Comparison of ENCODE assay signal across 9 cellular contexts in genomic region chr1:109530457-109531204, GRCh38.
DNase-seq lines count a peak whose midpoint lies in the region; ATAC-seq and TF ChIP-seq lines count a peak whose summit lies in the region.
"Had no signal": no experiment of that assay in that cellular context is flagged by ENCODE, and none has a peak within 500 bp of the region (broad histone marks: within the 10 kb centered on the region; RNA-seq: fewer than 3 reads in every experiment).

No MANE protein-coding gene starts in this region.

- no peak overlapping the region for H3K4me2 ChIP-seq in KMS-11

- H3K27me3 ChIP-seq in KMS-11 (ENCODE audit: insufficient read depth, low read depth), result no peaks in the 10 kb centered on the region
- H3K27me3 ChIP-seq: testis had no signal

- no peak overlapping the region for H3K27ac ChIP-seq in KMS-11

- peak; percentile 58 for DNase-seq in Ammon's horn (ENCODE audit: low spot score)
- peak; percentile 85 for DNase-seq in left kidney (ENCODE audit: low read depth, low spot score)
- no peak for DNase-seq in AG08396 (ENCODE audit: low spot score)
- DNase-seq in activated gamma-delta T cell (lab: John Stamatoyannopoulos, UW), result no peak
- no peak for DNase-seq in amniotic stem cell (lab: John Stamatoyannopoulos, UW)
- DNase-seq: testis had no signal

- no peaks in the 10 kb centered on the region for H4K20me1 ChIP-seq in KMS-11 (ENCODE audit: insufficient read depth)

- H3K4me3 ChIP-seq in KMS-11 (IDR thresholded peaks at IDR 0.05; ENCODE audit: insufficient read depth, low read depth, low read length), result no peak overlapping the region
- H3K4me3 ChIP-seq: testis had no signal

- TF ChIP-seq CTCF in KMS-11 (conservative IDR thresholded peaks at IDR 0.05; ENCODE audit: low read depth, low read length), result no peak

- 0 out of 2 replicates have a peak overlapping the region, but pooled peaks have one; percentile 100 for H2AFZ ChIP-seq in KMS-11 (ENCODE audit: low read depth)

- peaks cover 8% of the 10 kb centered on the region for H3K4me1 ChIP-seq in KMS-11 (ENCODE audit: low read depth, poor library complexity, severe bottlenecking)

- no peaks in the 10 kb centered on the region for H3K79me2 ChIP-seq in KMS-11 (ENCODE audit: insufficient read depth, low read depth)

- ATAC-seq in SK-N-SH treated with all-trans-retinoic acid at 6 μM for 48 hours (no peak), GM18498 (IDR thresholded peaks at IDR 0.05; ENCODE audit: unreplicated experiment) (no peak)

- H3K36me3 ChIP-seq in KMS-11 (ENCODE audit: insufficient read depth), result no peaks in the 10 kb centered on the region

- no peak overlapping the region for H3K9ac ChIP-seq in KMS-11

TF ChIP-seq in SK-N-SH treated with all-trans-retinoic acid at 6 μM for 48 hours, 23 proteins besides CTCF, POLR2A, EP300 and RAD21:
- no peak for TF ChIP-seq RARB (CRISPR knock-in tag; IDR thresholded peaks at IDR 0.05)
- peak; percentile 41; the same call in 1 of the 2 replicates for TF ChIP-seq TCF4 (CRISPR knock-in tag; IDR thresholded peaks at IDR 0.05; ENCODE audit: borderline replicate concordance)
- TF ChIP-seq, protein P1, sequence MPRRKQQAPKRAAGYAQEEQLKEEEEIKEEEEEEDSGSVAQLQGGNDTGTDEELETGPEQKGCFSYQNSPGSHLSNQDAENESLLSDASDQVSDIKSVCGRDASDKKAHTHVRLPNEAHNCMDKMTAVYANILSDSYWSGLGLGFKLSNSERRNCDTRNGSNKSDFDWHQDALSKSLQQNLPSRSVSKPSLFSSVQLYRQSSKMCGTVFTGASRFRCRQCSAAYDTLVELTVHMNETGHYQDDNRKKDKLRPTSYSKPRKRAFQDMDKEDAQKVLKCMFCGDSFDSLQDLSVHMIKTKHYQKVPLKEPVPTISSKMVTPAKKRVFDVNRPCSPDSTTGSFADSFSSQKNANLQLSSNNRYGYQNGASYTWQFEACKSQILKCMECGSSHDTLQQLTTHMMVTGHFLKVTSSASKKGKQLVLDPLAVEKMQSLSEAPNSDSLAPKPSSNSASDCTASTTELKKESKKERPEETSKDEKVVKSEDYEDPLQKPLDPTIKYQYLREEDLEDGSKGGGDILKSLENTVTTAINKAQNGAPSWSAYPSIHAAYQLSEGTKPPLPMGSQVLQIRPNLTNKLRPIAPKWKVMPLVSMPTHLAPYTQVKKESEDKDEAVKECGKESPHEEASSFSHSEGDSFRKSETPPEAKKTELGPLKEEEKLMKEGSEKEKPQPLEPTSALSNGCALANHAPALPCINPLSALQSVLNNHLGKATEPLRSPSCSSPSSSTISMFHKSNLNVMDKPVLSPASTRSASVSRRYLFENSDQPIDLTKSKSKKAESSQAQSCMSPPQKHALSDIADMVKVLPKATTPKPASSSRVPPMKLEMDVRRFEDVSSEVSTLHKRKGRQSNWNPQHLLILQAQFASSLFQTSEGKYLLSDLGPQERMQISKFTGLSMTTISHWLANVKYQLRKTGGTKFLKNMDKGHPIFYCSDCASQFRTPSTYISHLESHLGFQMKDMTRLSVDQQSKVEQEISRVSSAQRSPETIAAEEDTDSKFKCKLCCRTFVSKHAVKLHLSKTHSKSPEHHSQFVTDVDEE (CRISPR knock-in tag; IDR thresholded peaks at IDR 0.05), result no peak
- TF ChIP-seq, protein P2, sequence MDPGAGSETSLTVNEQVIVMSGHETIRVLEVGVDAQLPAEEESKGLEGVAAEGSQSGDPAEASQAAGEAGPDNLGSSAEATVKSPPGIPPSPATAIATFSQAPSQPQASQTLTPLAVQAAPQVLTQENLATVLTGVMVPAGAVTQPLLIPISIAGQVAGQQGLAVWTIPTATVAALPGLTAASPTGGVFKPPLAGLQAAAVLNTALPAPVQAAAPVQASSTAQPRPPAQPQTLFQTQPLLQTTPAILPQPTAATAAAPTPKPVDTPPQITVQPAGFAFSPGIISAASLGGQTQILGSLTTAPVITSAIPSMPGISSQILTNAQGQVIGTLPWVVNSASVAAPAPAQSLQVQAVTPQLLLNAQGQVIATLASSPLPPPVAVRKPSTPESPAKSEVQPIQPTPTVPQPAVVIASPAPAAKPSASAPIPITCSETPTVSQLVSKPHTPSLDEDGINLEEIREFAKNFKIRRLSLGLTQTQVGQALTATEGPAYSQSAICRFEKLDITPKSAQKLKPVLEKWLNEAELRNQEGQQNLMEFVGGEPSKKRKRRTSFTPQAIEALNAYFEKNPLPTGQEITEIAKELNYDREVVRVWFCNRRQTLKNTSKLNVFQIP (CRISPR knock-in tag; IDR thresholded peaks at IDR 0.05; ENCODE audit: borderline replicate concordance, low read depth), result no peak
- TF ChIP-seq ISL1 (CRISPR knock-in tag; IDR thresholded peaks at IDR 0.05), result no peak
- no peak for TF ChIP-seq ARNTL (CRISPR knock-in tag; IDR thresholded peaks at IDR 0.05; ENCODE audit: borderline replicate concordance, low read depth)

Comparison
In these comparisons a context has a peak if more than half of its experiments do, and no peak if none do; other contexts are left out.
1. DNase-seq: peak in Ammon's horn (single experiment) and left kidney (single experiment); none in AG08396 (single experiment), activated gamma-delta T cell (single experiment) and amniotic stem cell (single experiment).